Comparison of ENCODE assay signal across 34 cellular contexts in the genomic region with DNA sequence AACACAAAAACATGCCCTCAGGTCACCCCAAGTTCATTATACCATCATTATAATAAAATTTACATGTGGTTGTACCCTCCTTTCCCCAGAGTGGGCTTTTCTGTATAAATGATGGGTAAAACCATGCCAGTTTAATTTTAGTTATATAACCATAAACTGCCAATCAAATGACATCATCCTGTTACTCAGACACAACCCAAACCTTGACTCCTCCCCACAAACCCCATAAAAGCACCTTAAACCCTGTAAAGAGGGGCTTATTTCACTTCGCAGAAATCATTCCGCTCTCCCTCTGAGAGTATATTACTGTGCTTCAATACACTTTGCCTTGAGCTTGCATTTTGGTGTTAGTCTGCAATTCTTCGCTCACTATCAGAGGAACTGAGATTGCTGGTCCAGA. TPM values are rescaled to one million over a fixed set of nuclear protein-coding genes. Genes with fewer than 3 reads are reported as not detected.
DNase-seq lines count a peak whose midpoint lies in the region; ATAC-seq, FAIRE-seq and TF ChIP-seq lines count a peak whose summit lies in the region.
"Had no signal": no experiment of that assay in that cellular context is flagged by ENCODE, and none has a peak within 500 bp of the region (broad histone marks: within the 10 kb centered on the region; RNA-seq: fewer than 3 reads in every experiment).

No MANE protein-coding gene starts in this region.

- peaks cover 9% of the 10 kb centered on the region for H3K9me3 Mint-ChIP-seq in activated CD4-positive, alpha-beta T cell treated with anti-CD3 and anti-CD28 coated beads, Interleukin-2, amount 10 ng/mL, durations not matched to agents 7 days and 5 days
- H3K9me3 Mint-ChIP-seq in naive thymus-derived CD8-positive, alpha-beta T cell = peaks cover 0 to 5% (median 0%) of the 10 kb centered on the region in 9 donors
- peaks cover 2% of the 10 kb centered on the region for H3K9me3 Mint-ChIP-seq in activated naive CD4-positive, alpha-beta T cell treated with anti-CD3 and anti-CD28 coated beads, Interleukin-2, amount 10 ng/mL, durations not matched to agents 7 days and 5 days
- H3K9me3 Mint-ChIP-seq: activated naive CD4-positive, alpha-beta T cell treated with anti-CD3 and anti-CD28 coated beads, Interleukin-2, amount 50 U/mL, for 24 hours had no signal

- H3K9ac ChIP-seq in K562 (ENCODE audit: insufficient read depth in 1 of 2, low read depth in 2 of 2, low read length in 2 of 2) = no peak overlapping the region
- H3K9ac ChIP-seq: parathyroid adenoma had no signal

- no peak for TF ChIP-seq POLR2A in K562 (conservative IDR thresholded peaks at IDR 0.05)

- POLR2A ChIA-PET in activated CD4-positive, alpha-beta T cell treated with anti-CD3 and anti-CD28 coated beads, Interleukin-2, amount 10 ng/mL, durations not matched to agents 7 days and 5 days (lab: Charles Lee) = no interaction called here
- POLR2A ChIA-PET in HEK293 (lab: Yijun Ruan, JAX) = no interaction called here
- POLR2A ChIA-PET in K562 (lab: Yijun Ruan, JAX) = no interaction called here
- POLR2A ChIA-PET in naive thymus-derived CD8-positive, alpha-beta T cell (lab: Charles Lee) = interaction anchor here (0.6 to 1.8 kb wide), 4 partner anchors 11 to 289 kb away, joined by 4 to 7 read pairs (median 5); no protein-coding TSS in a partner anchor

- H3K4me1 Mint-ChIP-seq in activated CD4-positive, alpha-beta T cell treated with anti-CD3 and anti-CD28 coated beads, Interleukin-2, amount 10 ng/mL, durations not matched to agents 7 days and 5 days = peaks cover 64% of the 10 kb centered on the region
- H3K4me1 Mint-ChIP-seq in naive thymus-derived CD8-positive, alpha-beta T cell = peaks cover 36 to 72% (median 68%) of the 10 kb centered on the region in 4 donors
- H3K4me1 Mint-ChIP-seq in activated naive CD4-positive, alpha-beta T cell treated with anti-CD3 and anti-CD28 coated beads, Interleukin-2, amount 10 ng/mL, durations not matched to agents 7 days and 5 days = peaks cover 57% of the 10 kb centered on the region

- TF ChIP-seq CTCF in HEK293 (tag by site-specific recombination; IDR thresholded peaks at IDR 0.05) (no peak), K562 (IDR thresholded peaks at IDR 0.05 in 2 of 3, conservative IDR thresholded peaks at IDR 0.05 in 1 of 3; ENCODE audit: insufficient read depth in 2 of 3, low read depth in 1 of 3, low read length in 3 of 3) (no peak)

- no peak for TF ChIP-seq EP300 in K562 (IDR thresholded peaks at IDR 0.05; ENCODE audit: low read length)

- in situ Hi-C loops in K562 (cut with MboI) = no loop called here

- H3K4me3 ChIP-seq in HEK293 (ENCODE audit: low read depth, low read length) (no peak overlapping the region), K562 (no peak overlapping the region)
- H3K4me3 ChIP-seq: ascending aorta, right atrium auricular region, smooth muscle cell, stomach, vagina had no signal

- H4K20me1 ChIP-seq in K562 (replicated peaks; ENCODE audit: control insufficient read depth, insufficient read depth, low read length) = no peaks in the 10 kb centered on the region

- H3K36me3 Mint-ChIP-seq in activated CD4-positive, alpha-beta T cell treated with anti-CD3 and anti-CD28 coated beads, Interleukin-2, amount 10 ng/mL, durations not matched to agents 7 days and 5 days (ENCODE audit: low read depth) = peaks cover 6% of the 10 kb centered on the region
- peaks cover 0 to 3% (median 0%) of the 10 kb centered on the region in 3 donors for H3K36me3 Mint-ChIP-seq in naive thymus-derived CD8-positive, alpha-beta T cell
- H3K36me3 Mint-ChIP-seq in activated naive CD4-positive, alpha-beta T cell treated with anti-CD3 and anti-CD28 coated beads, Interleukin-2, amount 10 ng/mL, durations not matched to agents 7 days and 5 days = no peaks in the 10 kb centered on the region
- H3K36me3 Mint-ChIP-seq: activated naive CD4-positive, alpha-beta T cell treated with anti-CD3 and anti-CD28 coated beads, Interleukin-2, amount 50 U/mL, for 24 hours had no signal

- H3K27ac ChIP-seq in HEK293 (ENCODE audit: extremely low read depth, low read depth, low read length) (no peak overlapping the region), K562 (ENCODE audit: extremely low read depth, low read depth, low read length) (no peak overlapping the region)
- H3K27ac ChIP-seq: ascending aorta, epithelial cell of prostate, parathyroid adenoma, right atrium auricular region, stomach, vagina had no signal

- H3K4me2 ChIP-seq in K562 (ENCODE audit: insufficient read depth, low read length) = no peak overlapping the region
- H3K4me2 ChIP-seq: smooth muscle cell had no signal

- DNase-seq in activated CD4-positive, alpha-beta T cell treated with anti-CD3 and anti-CD28 coated beads, Interleukin-2, amount 10 ng/mL, durations not matched to agents 7 days and 5 days = no peak
- no peak for DNase-seq in activated CD4-positive, alpha-beta T cell treated with anti-CD3 and anti-CD28 coated beads, Interleukin-2, amount 50 U/mL, for 1 hour
- DNase-seq in K562 (ENCODE audit: extremely low read depth in 1 of 4, low spot score in 3 of 4) (no peak), mesenteric fat pad (ENCODE audit: low spot score) (no peak), retina (no peak)
- peak in 8 of 10 donors; percentile 47 to 79 (median 66) for DNase-seq in naive thymus-derived CD8-positive, alpha-beta T cell
- DNase-seq in activated naive CD4-positive, alpha-beta T cell treated with anti-CD3 and anti-CD28 coated beads, Interleukin-2, amount 10 ng/mL, durations not matched to agents 7 days and 5 days = no peak
- DNase-seq: activated CD4-positive, alpha-beta T cell treated with anti-CD3 and anti-CD28 coated beads for 4 hours; effector CD4-positive, alpha-beta T cell; EL; hippocampal formation; Kasumi-1; mammary epithelial cell; NCI-H1436 treated with DMSO at 0.1 percent for 48 hours; NCI-H2107; NCI-H345; NCI-H748 treated with DMSO at 0.1 percent for 48 hours; Right ventricle myocardium superior; stimulated activated CD4-positive, alpha-beta T cell treated with anti-CD3 and anti-CD28 coated beads, Interleukin-1b, Interleukin-23, amount 100 ng/mL, for 48 hours; stomach; T-helper 9 cell had no signal

- no peaks in the 10 kb centered on the region for H3K27me3 ChIP-seq in K562 (ENCODE audit: control insufficient read depth in 2 of 2, insufficient read depth in 2 of 2, low read length in 2 of 2)
- H3K27me3 ChIP-seq: ascending aorta, right atrium auricular region, stomach, vagina had no signal

- H3K9me3 ChIP-seq in HEK293 (ENCODE audit: control insufficient read depth, insufficient read depth, low read depth, low read length) (no peaks in the 10 kb centered on the region), K562 (replicated peaks; ENCODE audit: control insufficient read depth, insufficient read depth, low read depth, low read length) (no peaks in the 10 kb centered on the region)
- H3K9me3 ChIP-seq: ascending aorta, right atrium auricular region, stomach, vagina had no signal

- H3K4me1 ChIP-seq in HEK293 (ENCODE audit: control insufficient read depth, insufficient read depth, low read length) (no peaks in the 10 kb centered on the region), K562 (replicated peaks in 1 of 2; ENCODE audit: control insufficient read depth in 2 of 2, insufficient read depth in 2 of 2, low read length in 2 of 2) (no peaks in the 10 kb centered on the region)
- H3K4me1 ChIP-seq: parathyroid adenoma had no signal

- no peak overlapping the region for H3K4me3 Mint-ChIP-seq in activated CD4-positive, alpha-beta T cell treated with anti-CD3 and anti-CD28 coated beads, Interleukin-2, amount 10 ng/mL, durations not matched to agents 7 days and 5 days
- peak overlapping the region; percentile 22 to 72 (median 49) for H3K4me3 Mint-ChIP-seq in naive thymus-derived CD8-positive, alpha-beta T cell
- no peak overlapping the region for H3K4me3 Mint-ChIP-seq in activated naive CD4-positive, alpha-beta T cell treated with anti-CD3 and anti-CD28 coated beads, Interleukin-2, amount 10 ng/mL, durations not matched to agents 7 days and 5 days
- H3K4me3 Mint-ChIP-seq: activated naive CD4-positive, alpha-beta T cell treated with anti-CD3 and anti-CD28 coated beads, Interleukin-2, amount 50 U/mL, for 24 hours had no signal

- WGBS in K562 (ENCODE audit: insufficient coverage, low coverage, missing lambda C conversion rate) = 44% methylated on average over 3 of the region's 3 CpGs

- intact Hi-C loops in K562 (cut with micrococcal nuclease) = no loop called here

- no peaks in the 10 kb centered on the region for H3K9me1 ChIP-seq in K562 (ENCODE audit: control insufficient read depth, insufficient read depth, low read length)

- FAIRE-seq in K562 (lab: Jason Lieb, UNC) = no peak
- FAIRE-seq: colon had no signal

- ATAC-seq in K562 = no peak
- ATAC-seq in naive thymus-derived CD8-positive, alpha-beta T cell = peak; percentile 55 to 63
- ATAC-seq: HCT116, Panc1 had no signal

- TF ChIP-seq RAD21 in K562 (CRISPR knock-in tag; conservative IDR thresholded peaks at IDR 0.05 in 1 of 2, IDR thresholded peaks at IDR 0.05 in 1 of 2) = no peak

- H3K79me2 ChIP-seq in K562 (ENCODE audit: control insufficient read depth, insufficient read depth, low read length) = no peaks in the 10 kb centered on the region
- H3K79me2 ChIP-seq: parathyroid adenoma had no signal

- H3K36me3 ChIP-seq in HEK293 (ENCODE audit: control insufficient read depth in 2 of 2, insufficient read depth in 1 of 2, low read length in 2 of 2) = no peaks in the 10 kb centered on the region
- H3K36me3 ChIP-seq in K562 (ENCODE audit: control insufficient read depth, insufficient read depth, low read length) = no peaks in the 10 kb centered on the region
- H3K36me3 ChIP-seq: ascending aorta, right atrium auricular region, stomach, vagina had no signal

- H3K27me3 Mint-ChIP-seq in activated CD4-positive, alpha-beta T cell treated with anti-CD3 and anti-CD28 coated beads, Interleukin-2, amount 10 ng/mL, durations not matched to agents 7 days and 5 days = peaks cover 2% of the 10 kb centered on the region
- peaks cover 0 to 3% (median 0%) of the 10 kb centered on the region in 5 donors for H3K27me3 Mint-ChIP-seq in naive thymus-derived CD8-positive, alpha-beta T cell
- H3K27me3 Mint-ChIP-seq in activated naive CD4-positive, alpha-beta T cell treated with anti-CD3 and anti-CD28 coated beads, Interleukin-2, amount 10 ng/mL, durations not matched to agents 7 days and 5 days = peaks cover 16% of the 10 kb centered on the region
- H3K27me3 Mint-ChIP-seq: activated naive CD4-positive, alpha-beta T cell treated with anti-CD3 and anti-CD28 coated beads, Interleukin-2, amount 50 U/mL, for 24 hours had no signal

- CTCF ChIA-PET in activated CD4-positive, alpha-beta T cell treated with anti-CD3 and anti-CD28 coated beads, Interleukin-2, amount 10 ng/mL, durations not matched to agents 7 days and 5 days (lab: Charles Lee) = interaction anchor here (1.5 kb wide), 1 partner anchor 12 kb away, joined by 4 read pairs; no protein-coding TSS in a partner anchor
- CTCF ChIA-PET in HEK293 (lab: Yijun Ruan, JAX) = interaction anchor here (1.1 to 1.2 kb wide), 2 partner anchors 12 to 14 kb away, joined by 3 read pairs; no protein-coding TSS in a partner anchor
- CTCF ChIA-PET in K562 (lab: Yijun Ruan, JAX; ENCODE audit: low intra/inter-chr PET ratio) = no interaction called here
- CTCF ChIA-PET in activated naive CD4-positive, alpha-beta T cell treated with anti-CD3 and anti-CD28 coated beads, Interleukin-2, amount 10 ng/mL, durations not matched to agents 7 days and 5 days (lab: Charles Lee) = no interaction called here

- no TSS peak for BruUV-seq in K562 (replicated peaks; lab: Mats Ljungman, UMichigan)

- no peak overlapping the region for H2AFZ ChIP-seq in K562 (ENCODE audit: low read depth, low read length)
- H2AFZ ChIP-seq: parathyroid adenoma had no signal

- H3K27ac Mint-ChIP-seq in activated CD4-positive, alpha-beta T cell treated with anti-CD3 and anti-CD28 coated beads, Interleukin-2, amount 10 ng/mL, durations not matched to agents 7 days and 5 days = peak overlapping the region; percentile 20
- H3K27ac Mint-ChIP-seq in naive thymus-derived CD8-positive, alpha-beta T cell = peak overlapping the region; percentile 86 to 99 (median 96)
- no peak overlapping the region for H3K27ac Mint-ChIP-seq in activated naive CD4-positive, alpha-beta T cell treated with anti-CD3 and anti-CD28 coated beads, Interleukin-2, amount 10 ng/mL, durations not matched to agents 7 days and 5 days
- H3K27ac Mint-ChIP-seq: activated T-helper 2 cell treated with anti-CD3 and anti-CD28 coated beads, Interferon-gamma antibody, Interleukin-2, Interleukin-4, amounts not matched to agents 10 μg/mL and 5 μg/mL and 100 μg/mL, durations not matched to agents 14 hours and 24 hours and 36 hours had no signal

RNA-seq across cellular contexts. Expression of gene APOL3, which starts 5.5 kb away (rescaled TPM):
- 100 to 1,000 TPM; 139 to 150 TPM for total RNA-seq in activated CD4-positive, alpha-beta T cell treated with anti-CD3 and anti-CD28 coated beads, Interleukin-2, amount 10 ng/mL, durations not matched to agents 7 days and 5 days
- total RNA-seq in K562 (2011; cell fraction: chromatin; rRNA removed; ENCODE audit: low replicate concordance) = 1.7 TPM in 2 replicates
- 0.50 and 0.53 TPM in 2 replicates for total RNA-seq in K562 (2011; cell fraction: nucleolus; rRNA removed)
- not detected in 2 replicates for total RNA-seq in K562 (2011; cell fraction: nucleoplasm; rRNA removed)
- total RNA-seq in K562 (2014; rRNA removed) (0.69 TPM in 1 of 2 replicates, not detected in the other), K562 (2014; rRNA removed; fragmentation: Illumina TruSeq; extraction: Trizol) (0.33 and 0.73 TPM in 2 replicates), K562 (2015; rRNA removed; fragmentation: Illumina TruSeq; extraction: Trizol) (0.25 and 0.38 TPM in 2 replicates), K562 (2021) (0.67 and 1.1 TPM in 2 replicates), mesenteric fat pad (66.8 TPM)
- polyA plus RNA-seq in K562 (2011; rRNA removed) (0.32 and 0.54 TPM in 2 replicates), K562 (2014; fragmentation: Illumina TruSeq; extraction: Trizol) (0.87 and 1.1 TPM in 2 replicates), K562 (2014; fragmentation: Nextera tagmentation; extraction: Ambion mirVana) (under 1 TPM; 0.25 to 0.80 TPM), K562 (2014; rRNA removed) (0.18 and 0.93 TPM in 2 replicates)
- 0.04 and 0.09 TPM in 2 replicates for polyA plus RNA-seq in K562 (2011; cell fraction: cytosol; rRNA removed)
- 0.11 and 0.75 TPM in 2 replicates for polyA plus RNA-seq in K562 (2011; cell fraction: nucleus; rRNA removed)
- polyA plus RNA-seq in K562 (2012) = 0.66 and 2.7 TPM in 2 replicates
- 0.21 and 0.35 TPM in 2 replicates for polyA minus RNA-seq in K562 (2011; rRNA and poly(A)+ RNA removed)
- not detected in 2 replicates for polyA minus RNA-seq in K562 (2011; cell fraction: cytosol; rRNA and poly(A)+ RNA removed)
- 0.54 TPM in 1 of 2 replicates, not detected in the other for polyA minus RNA-seq in K562 (2011; cell fraction: nucleus; rRNA and poly(A)+ RNA removed)
- total RNA-seq in naive thymus-derived CD8-positive, alpha-beta T cell = 100 to 1,000 TPM; 215 to 231 TPM
- 10 to 100 TPM; 44.6 to 89.5 (median 72.0) TPM for polyA plus RNA-seq in naive thymus-derived CD8-positive, alpha-beta T cell

RNA-seq across cellular contexts. Expression of gene APOL4, which starts 35.5 kb away (rescaled TPM):
- under 1 TPM; 0.54 to 0.57 TPM for total RNA-seq in activated CD4-positive, alpha-beta T cell treated with anti-CD3 and anti-CD28 coated beads, Interleukin-2, amount 10 ng/mL, durations not matched to agents 7 days and 5 days
- total RNA-seq in K562 (2011; cell fraction: chromatin; rRNA removed; ENCODE audit: low replicate concordance) = 11.5 and 14.1 TPM in 2 replicates
- 8.7 and 14.0 TPM in 2 replicates for total RNA-seq in K562 (2011; cell fraction: nucleolus; rRNA removed)
- total RNA-seq in K562 (2011; cell fraction: nucleoplasm; rRNA removed) = 14.4 and 15.3 TPM in 2 replicates
- total RNA-seq in K562 (2014; rRNA removed) (6.6 and 9.4 TPM in 2 replicates), K562 (2014; rRNA removed; fragmentation: Illumina TruSeq; extraction: Trizol) (7.6 and 9.3 TPM in 2 replicates), K562 (2015; rRNA removed; fragmentation: Illumina TruSeq; extraction: Trizol) (11.0 and 11.9 TPM in 2 replicates), K562 (2021) (8.9 and 9.8 TPM in 2 replicates), mesenteric fat pad (51.4 TPM)
- polyA plus RNA-seq in K562 (2011; rRNA removed) (14.3 and 14.5 TPM in 2 replicates), K562 (2014; fragmentation: Illumina TruSeq; extraction: Trizol) (8.1 and 10.2 TPM in 2 replicates), K562 (2014; fragmentation: Nextera tagmentation; extraction: Ambion mirVana) (10 to 100 TPM in 1 of 2 experiments, 1 to 10 TPM in 1; 8.9 to 15.0 TPM), K562 (2014; rRNA removed) (6.5 and 7.2 TPM in 2 replicates)
- 14.6 and 18.4 TPM in 2 replicates for polyA plus RNA-seq in K562 (2011; cell fraction: cytosol; rRNA removed)
- 8.5 and 10.5 TPM in 2 replicates for polyA plus RNA-seq in K562 (2011; cell fraction: nucleus; rRNA removed)
- polyA plus RNA-seq in K562 (2012) = 16.0 and 18.4 TPM in 2 replicates
- polyA minus RNA-seq in K562 (2011; rRNA and poly(A)+ RNA removed) = 32.8 and 36.6 TPM in 2 replicates
- polyA minus RNA-seq in K562 (2011; cell fraction: cytosol; rRNA and poly(A)+ RNA removed) = 9.2 and 12.4 TPM in 2 replicates
- polyA minus RNA-seq in K562 (2011; cell fraction: nucleus; rRNA and poly(A)+ RNA removed) = 6.5 and 15.6 TPM in 2 replicates
- not detected for total RNA-seq in naive thymus-derived CD8-positive, alpha-beta T cell
- polyA plus RNA-seq in naive thymus-derived CD8-positive, alpha-beta T cell = not detected
- total RNA-seq: A172, ascending aorta had no signal
- polyA plus RNA-seq: mammary epithelial cell, smooth muscle cell had no signal

Comparison
In these comparisons a context has a peak if more than half of its experiments do, and no peak if none do; other contexts are left out.
1. DNase-seq: peak in naive thymus-derived CD8-positive, alpha-beta T cell (8 of 10); none in activated CD4-positive, alpha-beta T cell treated with anti-CD3 and anti-CD28 coated beads, Interleukin-2, amount 10 ng/mL, durations not matched to agents 7 days and 5 days (single experiment), activated CD4-positive, alpha-beta T cell treated with anti-CD3 and anti-CD28 coated beads, Interleukin-2, amount 50 U/mL, for 1 hour (single experiment), K562 (0 of 4), activated naive CD4-positive, alpha-beta T cell treated with anti-CD3 and anti-CD28 coated beads, Interleukin-2, amount 10 ng/mL, durations not matched to agents 7 days and 5 days (single experiment), mesenteric fat pad (single experiment) and retina (single experiment).
2. H3K4me3 Mint-ChIP-seq: peak in naive thymus-derived CD8-positive, alpha-beta T cell (10 of 10); none in activated CD4-positive, alpha-beta T cell treated with anti-CD3 and anti-CD28 coated beads, Interleukin-2, amount 10 ng/mL, durations not matched to agents 7 days and 5 days (single experiment) and activated naive CD4-positive, alpha-beta T cell treated with anti-CD3 and anti-CD28 coated beads, Interleukin-2, amount 10 ng/mL, durations not matched to agents 7 days and 5 days (single experiment).
3. RNA of gene APOL3, which starts 5.5 kb away (total RNA-seq): 215 to 231 TPM in naive thymus-derived CD8-positive, alpha-beta T cell, 139 to 150 TPM in activated CD4-positive, alpha-beta T cell treated with anti-CD3 and anti-CD28 coated beads, Interleukin-2, amount 10 ng/mL, durations not matched to agents 7 days and 5 days and 66.8 TPM in mesenteric fat pad (single experiment); 0.25 to 1.7 TPM in K562; every median in the first group is over 10 times any median in the second.
4. RNA of gene APOL4, which starts 35.5 kb away (total RNA-seq): 51.4 TPM in mesenteric fat pad (single experiment) and 6.6 to 15.3 TPM in K562; 0.54 to 0.57 TPM in activated CD4-positive, alpha-beta T cell treated with anti-CD3 and anti-CD28 coated beads, Interleukin-2, amount 10 ng/mL, durations not matched to agents 7 days and 5 days and not detected in naive thymus-derived CD8-positive, alpha-beta T cell; every median in the first group is over 4 times any median in the second.
5. CTCF ChIA-PET loops: an anchor here in activated CD4-positive, alpha-beta T cell treated with anti-CD3 and anti-CD28 coated beads, Interleukin-2, amount 10 ng/mL, durations not matched to agents 7 days and 5 days (1.5 kb wide) and HEK293 (1.1 to 1.2 kb wide); none called in K562 and activated naive CD4-positive, alpha-beta T cell treated with anti-CD3 and anti-CD28 coated beads, Interleukin-2, amount 10 ng/mL, durations not matched to agents 7 days and 5 days.